8 cellular contexts compared by ENCODE assay signal in the genomic region with DNA sequence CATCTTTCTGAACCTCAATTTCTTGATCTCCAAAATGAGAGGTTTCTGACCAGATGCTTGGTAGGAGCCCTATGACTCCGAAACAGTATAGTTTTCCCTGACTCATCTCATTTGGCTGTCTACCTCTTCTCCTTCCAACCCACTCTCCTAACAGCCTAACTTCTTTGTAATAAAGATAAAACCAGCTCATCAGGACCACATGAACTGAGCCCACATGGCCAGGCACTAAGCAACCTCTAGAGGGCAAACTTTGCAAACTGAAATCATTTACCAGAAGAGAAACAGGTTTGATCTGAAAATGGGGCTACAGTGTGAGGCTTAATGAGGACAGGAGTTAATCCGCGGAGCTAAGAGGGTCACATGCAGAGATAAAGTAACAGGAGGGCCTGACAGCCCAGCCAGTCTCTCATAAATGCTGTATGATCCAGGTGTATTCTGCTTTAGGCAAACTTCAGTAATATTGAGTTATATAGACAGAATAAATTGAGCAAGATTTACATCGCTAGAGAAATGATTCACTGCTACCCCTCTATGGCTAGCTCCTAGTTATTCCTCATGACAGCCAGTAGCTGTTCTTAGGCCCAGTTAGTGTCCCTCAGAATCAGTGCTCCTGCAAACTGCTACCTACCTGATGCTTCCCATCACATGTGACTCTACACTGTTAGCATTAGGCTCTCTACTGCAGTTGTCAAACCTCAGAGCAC.
DNase-seq lines count a peak whose midpoint lies in the region; ATAC-seq and TF ChIP-seq lines count a peak whose summit lies in the region.

No MANE protein-coding gene starts in this region.

- intact Hi-C loops in dorsolateral prefrontal cortex (cut with DNase I), result loop anchor here (2.0 to 10.0 kb wide), 6 partner anchors 64 to 554 kb away; a partner anchor contains a TSS
- intact Hi-C loops in lower lobe of right lung (cut with DNase I), result no loop called here

- DNase-seq in NCI-H2171 (lab: John Stamatoyannopoulos, UW) (peak; percentile 60), WERI-Rb-1 (peak; percentile 90), dorsolateral prefrontal cortex (peak in 7 of 10 donors; percentile 28 to 68 (median 45)), lower lobe of right lung (no peak)
- DNase-seq in stimulated activated CD8-positive, alpha-beta memory T cell treated with anti-CD3 and anti-CD28 coated beads, Interleukin-15, amount 100 ng/mL, for 48 hours (ENCODE audit: low read depth in 2 of 2), result peak; percentile 5 to 15

- ATAC-seq in GM18907 (IDR thresholded peaks at IDR 0.05; ENCODE audit: unreplicated experiment) (peak; percentile 91), HG03139 (IDR thresholded peaks at IDR 0.05; ENCODE audit: unreplicated experiment) (peak; percentile 75), lower lobe of right lung (peak; percentile 52 to 75)

- peaks cover 57% of the 10 kb centered on the region for H3K4me1 ChIP-seq in lower lobe of right lung

- H3K27me3 ChIP-seq in WERI-Rb-1 (ENCODE audit: insufficient read depth, low read depth, severe bottlenecking), result no peaks in the 10 kb centered on the region
- H3K27me3 ChIP-seq in dorsolateral prefrontal cortex, result no peaks in the 10 kb centered on the region
- no peaks in the 10 kb centered on the region for H3K27me3 ChIP-seq in lower lobe of right lung (ENCODE audit: low read depth)

- no peaks in the 10 kb centered on the region for H3K36me3 ChIP-seq in WERI-Rb-1
- peaks cover 26% of the 10 kb centered on the region for H3K36me3 ChIP-seq in lower lobe of right lung

- H3K9me3 ChIP-seq in WERI-Rb-1 (ENCODE audit: severe bottlenecking), result no peaks in the 10 kb centered on the region
- H3K9me3 ChIP-seq in lower lobe of right lung, result no peaks in the 10 kb centered on the region

- no peak overlapping the region; the same call in 1 of the 2 replicates for H3K27ac ChIP-seq in C4-2B
- peak overlapping the region; percentile 60 for H3K27ac ChIP-seq in WERI-Rb-1
- H3K27ac ChIP-seq in dorsolateral prefrontal cortex, result peak overlapping the region in 12 of 59 donors; percentile 7 to 64 (median 35)
- no peak overlapping the region for H3K27ac ChIP-seq in lower lobe of right lung

- TF ChIP-seq CTCF in C4-2B (conservative IDR thresholded peaks at IDR 0.05) (peak; percentile 93), WERI-Rb-1 (IDR thresholded peaks at IDR 0.05; ENCODE audit: low read depth, low read length) (peak; percentile 87), dorsolateral prefrontal cortex (IDR thresholded peaks at IDR 0.05 in 54 of 56, conservative IDR thresholded peaks at IDR 0.05 in 2 of 56; ENCODE audit: low read depth in 1 of 56, partially characterized antibody in 56 of 56) (peak; percentile 66 to 91 (median 84)), lower lobe of right lung (IDR thresholded peaks at IDR 0.05) (peak; percentile 74)

- H3K4me3 ChIP-seq in WERI-Rb-1 (ENCODE audit: low read depth, low read length) (no peak overlapping the region), dorsolateral prefrontal cortex (peak overlapping the region in 2 of 59 donors; percentile 10 to 26), lower lobe of right lung (no peak overlapping the region)
